ENCODE assay signal across 8 cellular contexts in the genomic region with DNA sequence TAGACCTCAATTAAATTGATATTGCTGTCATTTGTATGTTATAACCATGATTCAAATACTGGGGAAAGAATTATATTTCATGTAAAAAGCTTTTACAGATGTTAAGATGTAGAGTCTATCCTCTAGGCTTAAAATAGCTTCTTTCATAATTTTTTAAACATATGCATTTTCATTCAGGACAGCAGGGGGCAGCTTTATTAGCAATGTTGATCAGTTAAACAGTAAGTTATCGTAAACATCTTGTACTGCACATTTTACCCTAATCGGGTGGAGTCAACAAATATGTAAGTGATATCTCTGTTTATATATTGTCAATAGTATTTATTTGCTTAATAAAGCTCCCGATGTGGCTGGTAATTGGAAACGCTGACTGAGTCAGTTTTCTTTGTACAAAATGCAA.
A peak's percentile ranks its signal among the peaks of the same experiment; 100 is the strongest.
DNase-seq lines count a peak whose midpoint lies in the region; ATAC-seq, FAIRE-seq and TF ChIP-seq lines count a peak whose summit lies in the region.

No MANE protein-coding gene starts in this region.

- H3K4me1 Mint-ChIP-seq in GM23338: peaks cover 30% of the 10 kb centered on the region

- FAIRE-seq in GM12891 (lab: Jason Lieb, UNC): no peak

- no peaks in the 10 kb centered on the region; the same call in 2 of the 3 replicates for H3K9me3 Mint-ChIP-seq in GM23338

- no peak for TF ChIP-seq POLR2A in GM12891 (IDR thresholded peaks at IDR 0.05; ENCODE audit: low read depth, low read length)

- DNase-seq in AML-193 (lab: John Stamatoyannopoulos, UW) (peak; percentile 5 to 14), GM23338 (ENCODE audit: low spot score) (no peak), kidney epithelial cell (ENCODE audit: low read depth) (no peak), GM12891 (ENCODE audit: insufficient read length, low spot score) (no peak), NCI-H2107 treated with DMSO at 0.1 percent for 48 hours (lab: John Stamatoyannopoulos, UW; ENCODE audit: unreplicated experiment) (no peak)

- H3K4me3 Mint-ChIP-seq in GM23338: no peak overlapping the region

- no peaks in the 10 kb centered on the region for H3K36me3 ChIP-seq in GM23338 (ENCODE audit: insufficient read depth)
- H3K36me3 ChIP-seq in kidney epithelial cell (ENCODE audit: control insufficient read depth, insufficient read depth, low read length): no peaks in the 10 kb centered on the region

- no peaks in the 10 kb centered on the region for H3K9me2 ChIP-seq in GM23338 (ENCODE audit: insufficient read depth)

- H4K20me1 ChIP-seq in GM23338 (replicated peaks; ENCODE audit: insufficient read depth): no peaks in the 10 kb centered on the region

- no peak overlapping the region for H2AFZ ChIP-seq in GM23338

- H3K79me2 ChIP-seq in GM23338 (replicated peaks; ENCODE audit: insufficient read depth): no peaks in the 10 kb centered on the region

- no peak overlapping the region for H3K4me2 ChIP-seq in GM23338

- peaks cover 7% of the 10 kb centered on the region; the same call in 1 of the 2 replicates for H3K4me1 ChIP-seq in GM23338 (ENCODE audit: insufficient read depth)

- peak overlapping the region; percentile 93 for H3K27ac ChIP-seq in GM23338 (ENCODE audit: low read depth)

- H3K4me3 ChIP-seq in GM23338 (no peak overlapping the region), WI38 (ENCODE audit: low read depth, low read length) (no peak overlapping the region), kidney epithelial cell (ENCODE audit: low read depth, low read length) (no peak overlapping the region)

- no peaks in the 10 kb centered on the region for H3K27me3 Mint-ChIP-seq in GM23338 (ENCODE audit: insufficient read depth, low read depth, poor library complexity)

- no peaks in the 10 kb centered on the region for H3F3A ChIP-seq in GM23338 (replicated peaks; ENCODE audit: low read depth)

- H3K36me3 Mint-ChIP-seq in GM23338 (ENCODE audit: low read depth): no peaks in the 10 kb centered on the region

- no peak for ATAC-seq in GM23338
- ATAC-seq in GM19328 (IDR thresholded peaks at IDR 0.05; ENCODE audit: unreplicated experiment): no peak
- no peak for ATAC-seq in HG03457 (IDR thresholded peaks at IDR 0.05; ENCODE audit: unreplicated experiment)

- H3K27ac Mint-ChIP-seq in GM23338: peak overlapping the region; percentile 96

- no peaks in the 10 kb centered on the region for H3K27me3 ChIP-seq in GM23338 (ENCODE audit: insufficient read depth)
- no peaks in the 10 kb centered on the region for H3K27me3 ChIP-seq in kidney epithelial cell (ENCODE audit: control insufficient read depth, insufficient read depth, low read length)

- 0 out of 4 replicates have a peak, but pooled peaks of 1 of the 2 experiments have one; percentile 23 for TF ChIP-seq CTCF in GM23338 (conservative IDR thresholded peaks at IDR 0.05; ENCODE audit: low read depth in 2 of 2)
- peak; percentile 10; the same call in 1 of the 2 replicates for TF ChIP-seq CTCF in WI38 (IDR thresholded peaks at IDR 0.05; ENCODE audit: low read depth, low read length)
- TF ChIP-seq CTCF in kidney epithelial cell (IDR thresholded peaks at IDR 0.05; ENCODE audit: insufficient read depth, low read length, poor library complexity, severe bottlenecking): peak; percentile 31

TF ChIP-seq in GM23338, 12 proteins besides CTCF, POLR2A, EP300 and RAD21 (continues in another document):
- TF ChIP-seq JUNB (IDR thresholded peaks at IDR 0.05; ENCODE audit: unreplicated experiment) (no peak), EZH2 (IDR thresholded peaks at IDR 0.05; ENCODE audit: low read depth, unreplicated experiment) (no peak), STAT1 (IDR thresholded peaks at IDR 0.05; ENCODE audit: unreplicated experiment) (no peak), EZH2phosphoT487 (IDR thresholded peaks at IDR 0.05; ENCODE audit: unreplicated experiment) (no peak)

TF ChIP-seq in GM12891, 5 proteins besides CTCF, POLR2A, EP300 and RAD21:
- TF ChIP-seq POU2F2 (IDR thresholded peaks at IDR 0.05; ENCODE audit: low read depth, low read length) (no peak), TAF1 (IDR thresholded peaks at IDR 0.05; ENCODE audit: low read depth, low read length) (no peak), PAX5 (IDR thresholded peaks at IDR 0.05; ENCODE audit: insufficient read depth, low read length, severe bottlenecking) (no peak), SPI1 (IDR thresholded peaks at IDR 0.05; ENCODE audit: low read depth, low read length) (no peak), POLR2AphosphoS5 (IDR thresholded peaks at IDR 0.05; ENCODE audit: low read depth, low read length) (no peak)

Comparison
In these comparisons a context has a peak if more than half of its experiments do, and no peak if none do; other contexts are left out.
1. DNase-seq: peak in AML-193 (2 of 2); none in GM23338 (single experiment), kidney epithelial cell (single experiment), GM12891 (single experiment) and NCI-H2107 treated with DMSO at 0.1 percent for 48 hours (single experiment).